In the genomic region with DNA sequence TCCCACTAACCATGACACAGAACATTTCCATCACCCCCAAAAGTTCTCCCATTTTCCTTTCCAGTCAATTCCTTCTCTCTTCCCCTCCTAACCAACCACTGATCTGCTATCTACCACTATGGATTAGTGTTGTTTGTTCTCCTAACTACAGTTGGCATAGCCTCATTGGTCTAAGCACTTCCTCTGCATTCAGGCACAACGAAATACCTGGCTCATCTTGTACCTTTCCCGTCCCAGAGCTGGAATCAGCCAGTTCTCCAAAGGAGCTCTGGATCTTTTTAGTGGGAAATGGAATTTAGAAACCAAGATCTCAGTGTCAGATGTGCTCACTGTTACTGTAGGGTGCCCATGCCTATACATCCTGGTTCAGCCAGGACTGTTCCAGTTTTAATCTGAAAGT, we compare ENCODE assay signal across 20 cellular contexts. TPM values are rescaled to one million over a fixed set of nuclear protein-coding genes. Genes with fewer than 3 reads are reported as not detected.
DNase-seq lines count a peak whose midpoint lies in the region; ATAC-seq and TF ChIP-seq lines count a peak whose summit lies in the region.
"Had no signal": no experiment of that assay in that cellular context is flagged by ENCODE, and none has a peak within 500 bp of the region (broad histone marks: within the 10 kb centered on the region; RNA-seq: fewer than 3 reads in every experiment).

No MANE protein-coding gene starts in this region.

- H3K9me3 ChIP-seq in CD4-positive, alpha-beta T cell (ENCODE audit: control insufficient read depth, low read length): no peaks in the 10 kb centered on the region
- H3K9me3 ChIP-seq: HAP-1, Peyer's patch had no signal

- H3K27me3 Mint-ChIP-seq in activated CD4-positive, alpha-beta T cell treated with anti-CD3 and anti-CD28 coated beads for 36 hours: no peaks in the 10 kb centered on the region
- peaks cover 9% of the 10 kb centered on the region for H3K27me3 Mint-ChIP-seq in CD4-positive, alpha-beta T cell
- no peaks in the 10 kb centered on the region for H3K27me3 Mint-ChIP-seq in WTC11 (ENCODE audit: low read depth)
- no peaks in the 10 kb centered on the region for H3K27me3 Mint-ChIP-seq in stimulated activated memory B cell treated with anti-CD40 and anti-IgM and Interleukin-4, amounts not matched to agents 10 μg/mL and 1 μg/mL and 100 μg/mL, for 72 hours

- intact Hi-C loops in activated CD4-positive, alpha-beta T cell treated with anti-CD3 and anti-CD28 coated beads for 36 hours (cut with DNase I, micrococcal nuclease): no loop called here
- intact Hi-C loops in CD4-positive, alpha-beta T cell (cut with DNase I, micrococcal nuclease): loop anchor here in 1 of 2 experiments (10.0 kb wide), 1 partner anchor 732 kb away; no protein-coding TSS in a partner anchor

- CTCF ChIA-PET in activated CD4-positive, alpha-beta T cell treated with anti-CD3 and anti-CD28 coated beads for 36 hours (lab: Charles Lee): interaction anchor here (1.2 to 3.0 kb wide), 5 partner anchors 9 to 67 kb away, joined by 4 to 12 read pairs (median 4); a partner anchor contains a TSS
- CTCF ChIA-PET in CD4-positive, alpha-beta T cell (lab: Charles Lee): no interaction called here
- CTCF ChIA-PET in WTC11 (lab: Charles Lee): no interaction called here

- no peaks in the 10 kb centered on the region for H3K9me3 Mint-ChIP-seq in activated CD4-positive, alpha-beta T cell treated with anti-CD3 and anti-CD28 coated beads for 36 hours (ENCODE audit: low read depth)
- no peaks in the 10 kb centered on the region for H3K9me3 Mint-ChIP-seq in CD4-positive, alpha-beta T cell
- no peaks in the 10 kb centered on the region; the same call in 1 of the 2 replicates for H3K9me3 Mint-ChIP-seq in WTC11
- no peaks in the 10 kb centered on the region for H3K9me3 Mint-ChIP-seq in stimulated activated memory B cell treated with anti-CD40 and anti-IgM and Interleukin-4, amounts not matched to agents 10 μg/mL and 1 μg/mL and 100 μg/mL, for 72 hours

- H3K4me1 Mint-ChIP-seq in activated CD4-positive, alpha-beta T cell treated with anti-CD3 and anti-CD28 coated beads for 36 hours: peaks cover 26% of the 10 kb centered on the region
- H3K4me1 Mint-ChIP-seq in CD4-positive, alpha-beta T cell (ENCODE audit: low read depth): peaks cover 47% of the 10 kb centered on the region
- peaks cover 10% of the 10 kb centered on the region for H3K4me1 Mint-ChIP-seq in WTC11
- peaks cover 30% of the 10 kb centered on the region for H3K4me1 Mint-ChIP-seq in stimulated activated memory B cell treated with anti-CD40 and anti-IgM and Interleukin-4, amounts not matched to agents 10 μg/mL and 1 μg/mL and 100 μg/mL, for 72 hours

- no peaks in the 10 kb centered on the region for H3K27me3 ChIP-seq in CD4-positive, alpha-beta T cell (ENCODE audit: control insufficient read depth, insufficient read depth, low read length)
- H3K27me3 ChIP-seq: Peyer's patch had no signal

- no peak for DNase-seq in activated CD4-positive, alpha-beta T cell treated with anti-CD3 and anti-CD28 coated beads for 36 hours
- no peak for DNase-seq in activated CD4-positive, alpha-beta T cell treated with anti-CD3 and anti-CD28 coated beads, Interleukin-2, amount 50 U/mL, for 48 hours
- DNase-seq in CD4-positive, alpha-beta T cell: no peak
- DNase-seq in WTC11 (ENCODE audit: low spot score): no peak
- no peak for DNase-seq in NCI-H1105 (lab: John Stamatoyannopoulos, UW)
- no peak for DNase-seq in NCI-H345 (lab: John Stamatoyannopoulos, UW)
- DNase-seq: AML-193, C1 segment of cervical spinal cord, IMR-90, NCI-H1694, NCI-H2081, NCI-H2171 treated with DMSO at 0.1 percent for 48 hours, NCI-H446, NCI-H526, Peyer's patch had no signal

- H3K4me3 Mint-ChIP-seq in activated CD4-positive, alpha-beta T cell treated with anti-CD3 and anti-CD28 coated beads for 36 hours: no peak overlapping the region
- H3K4me3 Mint-ChIP-seq in CD4-positive, alpha-beta T cell: no peak overlapping the region
- no peak overlapping the region for H3K4me3 Mint-ChIP-seq in WTC11
- no peak overlapping the region for H3K4me3 Mint-ChIP-seq in stimulated activated memory B cell treated with anti-CD40 and anti-IgM and Interleukin-4, amounts not matched to agents 10 μg/mL and 1 μg/mL and 100 μg/mL, for 72 hours

- TF ChIP-seq CTCF in CD4-positive, alpha-beta T cell (IDR thresholded peaks at IDR 0.05): no peak
- TF ChIP-seq CTCF in WTC11 (IDR thresholded peaks at IDR 0.05): no peak

- H3K27ac Mint-ChIP-seq in activated CD4-positive, alpha-beta T cell treated with anti-CD3 and anti-CD28 coated beads for 36 hours: peak overlapping the region; percentile 16
- peak overlapping the region; percentile 68 for H3K27ac Mint-ChIP-seq in CD4-positive, alpha-beta T cell
- peak overlapping the region; percentile 86 for H3K27ac Mint-ChIP-seq in WTC11
- H3K27ac Mint-ChIP-seq in stimulated activated memory B cell treated with anti-CD40 and anti-IgM and Interleukin-4, amounts not matched to agents 10 μg/mL and 1 μg/mL and 100 μg/mL, for 72 hours: peak overlapping the region; percentile 9

- POLR2A ChIA-PET in activated CD4-positive, alpha-beta T cell treated with anti-CD3 and anti-CD28 coated beads for 36 hours (lab: Charles Lee): interaction anchor here (0.6 kb wide), 1 partner anchor 616 kb away, joined by 3 read pairs; no protein-coding TSS in a partner anchor
- POLR2A ChIA-PET in CD4-positive, alpha-beta T cell (lab: Charles Lee): interaction anchor here (0.8 to 8.3 kb wide), 4 partner anchors 28 to 66 kb away, joined by 3 to 176 read pairs (median 5); a partner anchor contains a TSS
- POLR2A ChIA-PET in WTC11 (lab: Charles Lee): no interaction called here

- ATAC-seq in activated CD4-positive, alpha-beta T cell treated with anti-CD3 and anti-CD28 coated beads for 36 hours: no peak
- no peak for ATAC-seq in CD4-positive, alpha-beta T cell (ENCODE audit: poor library complexity)
- ATAC-seq in WTC11 (no peak), GM21360 (IDR thresholded peaks at IDR 0.05; ENCODE audit: unreplicated experiment) (no peak)
- ATAC-seq in stimulated activated memory B cell treated with anti-CD40 and anti-IgM and Interleukin-4, amounts not matched to agents 10 μg/mL and 1 μg/mL and 100 μg/mL, for 72 hours: no peak
- ATAC-seq: SK-N-SH treated with all-trans-retinoic acid at 6 μM for 48 hours had no signal

- H3K27ac ChIP-seq in CD4-positive, alpha-beta T cell (ENCODE audit: low read depth, low read length): no peak overlapping the region
- H3K27ac ChIP-seq: KMS-11, Peyer's patch had no signal

- H3K36me3 Mint-ChIP-seq in activated CD4-positive, alpha-beta T cell treated with anti-CD3 and anti-CD28 coated beads for 36 hours (ENCODE audit: low read depth): peaks cover 18% of the 10 kb centered on the region
- peaks cover 37% of the 10 kb centered on the region for H3K36me3 Mint-ChIP-seq in CD4-positive, alpha-beta T cell (ENCODE audit: low read depth)
- peaks cover 8% of the 10 kb centered on the region for H3K36me3 Mint-ChIP-seq in WTC11
- H3K36me3 Mint-ChIP-seq in stimulated activated memory B cell treated with anti-CD40 and anti-IgM and Interleukin-4, amounts not matched to agents 10 μg/mL and 1 μg/mL and 100 μg/mL, for 72 hours: peaks cover 21% of the 10 kb centered on the region

TF ChIP-seq in WTC11, 78 proteins besides CTCF, POLR2A, EP300 and RAD21 (continues in another document):
- TF ChIP-seq CREM (CRISPR knock-in tag; IDR thresholded peaks at IDR 0.05) (no peak), ZNF263 (CRISPR knock-in tag; IDR thresholded peaks at IDR 0.05; ENCODE audit: low read depth) (no peak), NFATC4 (CRISPR knock-in tag; IDR thresholded peaks at IDR 0.05) (no peak), RELA (CRISPR knock-in tag; IDR thresholded peaks at IDR 0.05; ENCODE audit: borderline replicate concordance) (no peak)
- TF ChIP-seq, protein P1, sequence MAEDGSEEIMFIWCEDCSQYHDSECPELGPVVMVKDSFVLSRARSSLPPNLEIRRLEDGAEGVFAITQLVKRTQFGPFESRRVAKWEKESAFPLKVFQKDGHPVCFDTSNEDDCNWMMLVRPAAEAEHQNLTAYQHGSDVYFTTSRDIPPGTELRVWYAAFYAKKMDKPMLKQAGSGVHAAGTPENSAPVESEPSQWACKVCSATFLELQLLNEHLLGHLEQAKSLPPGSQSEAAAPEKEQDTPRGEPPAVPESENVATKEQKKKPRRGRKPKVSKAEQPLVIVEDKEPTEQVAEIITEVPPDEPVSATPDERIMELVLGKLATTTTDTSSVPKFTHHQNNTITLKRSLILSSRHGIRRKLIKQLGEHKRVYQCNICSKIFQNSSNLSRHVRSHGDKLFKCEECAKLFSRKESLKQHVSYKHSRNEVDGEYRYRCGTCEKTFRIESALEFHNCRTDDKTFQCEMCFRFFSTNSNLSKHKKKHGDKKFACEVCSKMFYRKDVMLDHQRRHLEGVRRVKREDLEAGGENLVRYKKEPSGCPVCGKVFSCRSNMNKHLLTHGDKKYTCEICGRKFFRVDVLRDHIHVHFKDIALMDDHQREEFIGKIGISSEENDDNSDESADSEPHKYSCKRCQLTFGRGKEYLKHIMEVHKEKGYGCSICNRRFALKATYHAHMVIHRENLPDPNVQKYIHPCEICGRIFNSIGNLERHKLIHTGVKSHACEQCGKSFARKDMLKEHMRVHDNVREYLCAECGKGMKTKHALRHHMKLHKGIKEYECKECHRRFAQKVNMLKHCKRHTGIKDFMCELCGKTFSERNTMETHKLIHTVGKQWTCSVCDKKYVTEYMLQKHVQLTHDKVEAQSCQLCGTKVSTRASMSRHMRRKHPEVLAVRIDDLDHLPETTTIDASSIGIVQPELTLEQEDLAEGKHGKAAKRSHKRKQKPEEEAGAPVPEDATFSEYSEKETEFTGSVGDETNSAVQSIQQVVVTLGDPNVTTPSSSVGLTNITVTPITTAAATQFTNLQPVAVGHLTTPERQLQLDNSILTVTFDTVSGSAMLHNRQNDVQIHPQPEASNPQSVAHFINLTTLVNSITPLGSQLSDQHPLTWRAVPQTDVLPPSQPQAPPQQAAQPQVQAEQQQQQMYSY (CRISPR knock-in tag; IDR thresholded peaks at IDR 0.05): no peak
- TF ChIP-seq, protein P2, sequence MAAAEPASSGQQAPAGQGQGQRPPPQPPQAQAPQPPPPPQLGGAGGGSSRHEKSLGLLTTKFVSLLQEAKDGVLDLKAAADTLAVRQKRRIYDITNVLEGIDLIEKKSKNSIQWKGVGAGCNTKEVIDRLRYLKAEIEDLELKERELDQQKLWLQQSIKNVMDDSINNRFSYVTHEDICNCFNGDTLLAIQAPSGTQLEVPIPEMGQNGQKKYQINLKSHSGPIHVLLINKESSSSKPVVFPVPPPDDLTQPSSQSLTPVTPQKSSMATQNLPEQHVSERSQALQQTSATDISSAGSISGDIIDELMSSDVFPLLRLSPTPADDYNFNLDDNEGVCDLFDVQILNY (CRISPR knock-in tag; IDR thresholded peaks at IDR 0.05): no peak

RNA-seq across cellular contexts. Expression of a gene that starts 4.0 kb away (rescaled TPM):
- 10 to 100 TPM; 87.2 to 91.5 TPM for total RNA-seq in activated CD4-positive, alpha-beta T cell treated with anti-CD3 and anti-CD28 coated beads for 36 hours
- 100 to 1,000 TPM; 211 to 227 TPM for total RNA-seq in CD4-positive, alpha-beta T cell
- 88.8 to 92.7 TPM (median 91.9 TPM) in 3 replicates for total RNA-seq in WTC11 (2021)

RNA-seq across cellular contexts. Expression of a gene that starts 30.2 kb away (rescaled TPM):
- 100 to 1,000 TPM in 1 of 2 experiments, 10 to 100 TPM in 1; 90.6 to 105 TPM for total RNA-seq in activated CD4-positive, alpha-beta T cell treated with anti-CD3 and anti-CD28 coated beads for 36 hours
- total RNA-seq in CD4-positive, alpha-beta T cell: 100 to 1,000 TPM; 182 to 195 TPM
- total RNA-seq in WTC11 (2021): 79.8 to 86.3 TPM (median 82.6 TPM) in 3 replicates

RNA-seq across cellular contexts. Expression of a gene that starts 38.6 kb away (rescaled TPM):
- total RNA-seq in activated CD4-positive, alpha-beta T cell treated with anti-CD3 and anti-CD28 coated beads for 36 hours: 10 to 100 TPM; 55.0 to 82.1 TPM
- total RNA-seq in CD4-positive, alpha-beta T cell: 10 to 100 TPM; 21.4 to 25.8 TPM
- total RNA-seq in WTC11 (2021): 96.1 to 138 TPM (median 98.7 TPM) in 3 replicates

Comparison
In these comparisons a context has a peak if more than half of its experiments do, and no peak if none do; other contexts are left out.
1. H3K27ac Mint-ChIP-seq: peak in every context shown above with its lines; median percentile 86 in WTC11; 68 in CD4-positive, alpha-beta T cell; 16 in activated CD4-positive, alpha-beta T cell treated with anti-CD3 and anti-CD28 coated beads for 36 hours; 9 in stimulated activated memory B cell treated with anti-CD40 and anti-IgM and Interleukin-4, amounts not matched to agents 10 μg/mL and 1 μg/mL and 100 μg/mL, for 72 hours.